Comparison of ENCODE assay signal across 1 cellular context in genomic region chr2:54279385-54279784, GRCh38.
TF ChIP-seq lines count a peak whose summit lies in the region.

No MANE protein-coding gene starts in this region.

TF ChIP-seq in A549, 52 proteins besides CTCF, POLR2A, EP300 and RAD21 (continued from another document):
- TF ChIP-seq NFE2L2 (conservative IDR thresholded peaks at IDR 0.05; ENCODE audit: low read length) (no peak), FOSB (CRISPR knock-in tag; IDR thresholded peaks at IDR 0.05) (no peak)
